In the genomic region with DNA sequence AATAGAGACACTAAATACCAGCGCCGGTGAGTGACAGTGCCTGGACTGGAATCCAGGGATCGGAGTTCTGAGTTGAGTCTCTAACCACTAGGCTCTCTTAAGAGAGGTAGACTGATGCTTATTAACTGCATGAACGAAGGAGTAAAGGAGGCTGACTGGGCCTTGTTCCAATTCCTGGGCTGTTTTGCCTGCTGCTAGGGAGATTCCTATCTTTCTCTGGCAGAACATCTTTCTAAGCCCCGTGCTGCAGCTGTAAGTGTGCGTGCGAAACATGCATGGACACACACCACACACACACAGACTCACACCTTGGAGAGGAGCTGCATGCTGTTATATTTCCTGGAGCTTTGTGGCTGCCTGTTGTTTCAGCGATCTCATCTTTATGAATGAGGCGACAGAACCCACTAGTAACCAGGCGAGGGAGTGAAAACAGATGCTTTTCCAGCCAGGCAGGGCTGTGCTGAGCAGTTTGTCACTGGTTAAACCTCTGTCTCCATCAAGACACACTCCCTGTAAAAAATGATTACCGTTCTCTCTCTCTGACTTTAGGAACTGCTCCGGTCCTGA, we compare ENCODE assay signal across 8 cellular contexts.
DNase-seq lines count a peak whose midpoint lies in the region; ATAC-seq and FAIRE-seq lines count a peak whose summit lies in the region.

No MANE protein-coding gene starts in this region.

- H3K27me3 ChIP-seq in CD4-positive, CD25-positive, alpha-beta regulatory T cell (ENCODE audit: control insufficient read depth, insufficient read depth, low read length): no peaks in the 10 kb centered on the region
- no peaks in the 10 kb centered on the region for H3K27me3 ChIP-seq in small intestine (ENCODE audit: control insufficient read depth in 2 of 2, insufficient read depth in 2 of 2, low read length in 2 of 2)

- peak overlapping the region; percentile 60 for H3K27ac ChIP-seq in CD4-positive, CD25-positive, alpha-beta regulatory T cell (ENCODE audit: insufficient read depth, low read length, poor library complexity, severe bottlenecking)
- peak overlapping the region; percentile 63 to 66 for H3K27ac ChIP-seq in small intestine (ENCODE audit: low read depth in 1 of 2, low read length in 1 of 2)

- H3K27me3 Mint-ChIP-seq in CD4-positive, CD25-positive, alpha-beta regulatory T cell: no peaks in the 10 kb centered on the region

- H3K9me3 Mint-ChIP-seq in CD4-positive, CD25-positive, alpha-beta regulatory T cell: peaks cover 0 to 2% (median 0%) of the 10 kb centered on the region in 7 donors

- DNase-seq in CD4-positive, CD25-positive, alpha-beta regulatory T cell: peak in 1 of 3 donors; percentile 50
- DNase-seq in activated CD4-positive, alpha-beta T cell treated with anti-CD3 and anti-CD28 coated beads, Interleukin-2, amount 50 U/mL, for 1 hour: peak; percentile 5
- DNase-seq in fibroblast of the conjunctiva (ENCODE audit: low read depth) (peak; percentile 79), small intestine (no peak), NCI-H226 (no peak), NOMO-1 treated with dmso at 0.1 percent for 144 hours (lab: John Stamatoyannopoulos, UW; ENCODE audit: unreplicated experiment) (no peak)

- WGBS in small intestine, 3 donors: 49 to 72% (median 69%) methylated on average over 12 of the region's 12 CpGs

- ATAC-seq in CD4-positive, CD25-positive, alpha-beta regulatory T cell (ENCODE audit: low read depth in 2 of 2): peak; percentile 15 to 38
- ATAC-seq in GM19395 (IDR thresholded peaks at IDR 0.05; ENCODE audit: unreplicated experiment): peak; percentile 38
- ATAC-seq in HG03521 (IDR thresholded peaks at IDR 0.05; ENCODE audit: unreplicated experiment): peak; percentile 34

- FAIRE-seq in small intestine (lab: Jason Lieb, UNC): no peak

- H3K9me3 ChIP-seq in CD4-positive, CD25-positive, alpha-beta regulatory T cell (ENCODE audit: control insufficient read depth in 2 of 2, low read length in 2 of 2): no peaks in the 10 kb centered on the region
- no peaks in the 10 kb centered on the region for H3K9me3 ChIP-seq in small intestine (ENCODE audit: control insufficient read depth, low read depth)

- no peaks in the 10 kb centered on the region for H3K36me3 ChIP-seq in CD4-positive, CD25-positive, alpha-beta regulatory T cell (ENCODE audit: control insufficient read depth, insufficient read depth, low read length)
- H3K36me3 ChIP-seq in small intestine (ENCODE audit: control insufficient read depth in 2 of 2, insufficient read depth in 2 of 2, low read length in 2 of 2): no peaks in the 10 kb centered on the region

- no peaks in the 10 kb centered on the region for H3K36me3 Mint-ChIP-seq in CD4-positive, CD25-positive, alpha-beta regulatory T cell

- peaks cover 18 to 64% (median 33%) of the 10 kb centered on the region in 4 donors for H3K4me1 Mint-ChIP-seq in CD4-positive, CD25-positive, alpha-beta regulatory T cell

- H3K4me3 ChIP-seq in CD4-positive, CD25-positive, alpha-beta regulatory T cell (ENCODE audit: low read depth, low read length): peak overlapping the region; percentile 62
- H3K4me3 ChIP-seq in small intestine (ENCODE audit: low read depth in 1 of 2, low read length in 2 of 2): no peak overlapping the region

- peak overlapping the region; percentile 91 to 99 (median 98) for H3K27ac Mint-ChIP-seq in CD4-positive, CD25-positive, alpha-beta regulatory T cell

- peaks cover 38% of the 10 kb centered on the region for H3K4me1 ChIP-seq in CD4-positive, CD25-positive, alpha-beta regulatory T cell (ENCODE audit: control insufficient read depth, insufficient read depth, low read length, poor library complexity, severe bottlenecking)
- peaks cover 2 to 12% of the 10 kb centered on the region in 2 donors for H3K4me1 ChIP-seq in small intestine (ENCODE audit: control insufficient read depth in 2 of 2, insufficient read depth in 1 of 2, low read depth in 1 of 2, low read length in 1 of 2)

- peak overlapping the region; percentile 7 to 64 (median 54) for H3K4me3 Mint-ChIP-seq in CD4-positive, CD25-positive, alpha-beta regulatory T cell

Comparison
In these comparisons a context has a peak if more than half of its experiments do, and no peak if none do; other contexts are left out.
1. DNase-seq: peak in activated CD4-positive, alpha-beta T cell treated with anti-CD3 and anti-CD28 coated beads, Interleukin-2, amount 50 U/mL, for 1 hour (single experiment) and fibroblast of the conjunctiva (single experiment); none in small intestine (single experiment), NCI-H226 (single experiment) and NOMO-1 treated with dmso at 0.1 percent for 144 hours (single experiment).
2. Peak in every context shown above with its lines, with median percentiles within 50 percentile points of each other: ATAC-seq.